In the genomic region with DNA sequence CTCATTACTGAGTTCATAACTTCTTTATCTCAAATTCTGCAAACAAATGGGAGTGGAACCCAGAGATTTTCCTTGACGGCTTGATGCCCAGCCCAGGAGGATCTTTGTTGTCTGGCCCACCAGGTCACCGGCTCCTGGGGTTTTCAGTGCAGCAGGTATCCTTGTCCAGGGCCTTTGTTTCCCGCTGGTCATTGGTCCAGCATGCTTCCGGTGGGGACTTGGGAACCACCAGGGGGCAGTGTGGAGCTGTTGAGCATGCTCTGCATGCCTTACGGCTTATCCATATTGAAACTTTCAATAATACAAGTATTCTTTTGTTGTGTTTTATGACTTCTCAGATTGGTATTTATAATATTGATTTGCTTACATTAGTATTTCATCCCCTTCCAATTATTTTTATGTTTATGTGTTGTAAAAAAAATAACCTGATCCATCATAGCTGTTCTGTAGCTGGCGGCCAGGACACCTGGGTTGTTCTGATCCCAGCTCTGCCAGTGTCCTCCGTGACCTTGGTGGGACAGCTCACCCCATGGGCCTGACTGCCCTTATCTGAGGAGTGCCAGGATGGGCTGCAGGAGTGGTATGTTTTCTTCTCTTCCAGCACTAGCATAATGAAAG, we compare ENCODE assay signal across 8 cellular contexts.
A peak's percentile ranks its signal among the peaks of the same experiment; 100 is the strongest.
DNase-seq lines count a peak whose midpoint lies in the region; ATAC-seq and TF ChIP-seq lines count a peak whose summit lies in the region.

No MANE protein-coding gene starts in this region.

- peak overlapping the region; percentile 29; the same call in 1 of the 2 replicates for H3K27ac Mint-ChIP-seq in GM23338

- H3K4me2 ChIP-seq in GM23338: no peak overlapping the region
- H3K4me2 ChIP-seq in OCI-LY3 (ENCODE audit: low read length): peak overlapping the region; percentile 30; the same call in 1 of the 2 replicates

- peak; percentile 76 for ATAC-seq in GM23338
- no peak for ATAC-seq in omental fat pad (ENCODE audit: low FRiP score)

- 0 out of 2 replicates have a peak overlapping the region, but pooled peaks have one; percentile 12 for H3K27ac ChIP-seq in GM23338 (ENCODE audit: low read depth)
- no peak overlapping the region for H3K27ac ChIP-seq in OCI-LY3 (ENCODE audit: low read length)
- no peak overlapping the region for H3K27ac ChIP-seq in tibial artery

- H3K27me3 Mint-ChIP-seq in GM23338 (ENCODE audit: insufficient read depth, low read depth, poor library complexity): peaks cover 22% of the 10 kb centered on the region

- peaks cover 8% of the 10 kb centered on the region; the same call in 1 of the 2 replicates for H3F3A ChIP-seq in GM23338 (replicated peaks; ENCODE audit: low read depth)

- no peaks in the 10 kb centered on the region for H3K27me3 ChIP-seq in GM23338 (ENCODE audit: insufficient read depth)
- 0 out of 2 replicates have a peak, but pooled peaks cover 7% of the 10 kb centered on the region for H3K27me3 ChIP-seq in OCI-LY3 (ENCODE audit: low read depth, low read length)
- no peaks in the 10 kb centered on the region for H3K27me3 ChIP-seq in tibial artery

- H3K9me3 Mint-ChIP-seq in GM23338: no peaks in the 10 kb centered on the region; the same call in 2 of the 3 replicates

- DNase-seq in EL (peak; percentile 54), GM23338 (ENCODE audit: low spot score) (peak; percentile 94), activated T-cell treated with anti-CD3 and anti-CD28 coated beads for 48 hours (ENCODE audit: low read depth) (peak; percentile 55), fibroblast of peridontal ligament (ENCODE audit: extremely low read depth) (peak; percentile 65), omental fat pad (ENCODE audit: low spot score) (peak; percentile 79), tibial artery (peak; percentile 59 to 79), NCI-H2081 treated with DMSO at 0.1 percent for 48 hours (lab: John Stamatoyannopoulos, UW) (no peak)

- H3K4me1 ChIP-seq in GM23338 (ENCODE audit: insufficient read depth) (peaks cover 46% of the 10 kb centered on the region), OCI-LY3 (ENCODE audit: low read length) (no peaks in the 10 kb centered on the region), tibial artery (peaks cover 0 to 43% (median 33%) of the 10 kb centered on the region in 4 donors)

- H3K9me3 ChIP-seq in OCI-LY3 (ENCODE audit: insufficient read depth, low read length): no peaks in the 10 kb centered on the region
- no peaks in the 10 kb centered on the region for H3K9me3 ChIP-seq in tibial artery

- intact Hi-C loops in tibial artery (cut with DNase I; ENCODE audit: low total_unique reads): no loop called here

- H3K36me3 Mint-ChIP-seq in GM23338 (ENCODE audit: low read depth): peaks cover 39% of the 10 kb centered on the region

- no peak overlapping the region for H3K4me3 ChIP-seq in GM23338
- no peak overlapping the region for H3K4me3 ChIP-seq in OCI-LY3 (ENCODE audit: low read length)
- no peak overlapping the region for H3K4me3 ChIP-seq in tibial artery

- no peak overlapping the region for H3K9ac ChIP-seq in OCI-LY3 (ENCODE audit: low read length)

- H3K4me3 Mint-ChIP-seq in GM23338: no peak overlapping the region

- H2AFZ ChIP-seq in GM23338 (no peak overlapping the region), OCI-LY3 (ENCODE audit: low read depth, low read length) (peak overlapping the region; percentile 41; the same call in 1 of the 2 replicates)

- peaks cover 70% of the 10 kb centered on the region for H3K4me1 Mint-ChIP-seq in GM23338

- no peaks in the 10 kb centered on the region for H3K9me2 ChIP-seq in GM23338 (ENCODE audit: insufficient read depth)

- 0 out of 2 replicates have a peak, but pooled peaks cover 3% of the 10 kb centered on the region for H3K36me3 ChIP-seq in GM23338 (ENCODE audit: insufficient read depth)
- H3K36me3 ChIP-seq in OCI-LY3 (replicated peaks; ENCODE audit: low read depth, low read length): no peaks in the 10 kb centered on the region
- no peaks in the 10 kb centered on the region for H3K36me3 ChIP-seq in tibial artery

- H3K79me2 ChIP-seq in GM23338 (replicated peaks; ENCODE audit: insufficient read depth) (peaks cover 86% of the 10 kb centered on the region), OCI-LY3 (ENCODE audit: low read length) (no peaks in the 10 kb centered on the region)

- peak; percentile 90 to 97 for TF ChIP-seq CTCF in GM23338 (conservative IDR thresholded peaks at IDR 0.05; ENCODE audit: low read depth in 2 of 2)
- TF ChIP-seq CTCF in OCI-LY3 (IDR thresholded peaks at IDR 0.05; ENCODE audit: low read depth, low read length): peak; percentile 96
- TF ChIP-seq CTCF in omental fat pad (IDR thresholded peaks at IDR 0.05): peak in 1 of 3 donors; percentile 35
- TF ChIP-seq CTCF in tibial artery (IDR thresholded peaks at IDR 0.05): peak; percentile 64 to 83

- peaks cover 52% of the 10 kb centered on the region for H4K20me1 ChIP-seq in GM23338 (replicated peaks; ENCODE audit: insufficient read depth)
- no peaks in the 10 kb centered on the region for H4K20me1 ChIP-seq in OCI-LY3 (ENCODE audit: insufficient read depth, low read length)

TF ChIP-seq in GM23338, 12 proteins besides CTCF, POLR2A, EP300 and RAD21 (continues in another document):
- TF ChIP-seq, protein P1, sequence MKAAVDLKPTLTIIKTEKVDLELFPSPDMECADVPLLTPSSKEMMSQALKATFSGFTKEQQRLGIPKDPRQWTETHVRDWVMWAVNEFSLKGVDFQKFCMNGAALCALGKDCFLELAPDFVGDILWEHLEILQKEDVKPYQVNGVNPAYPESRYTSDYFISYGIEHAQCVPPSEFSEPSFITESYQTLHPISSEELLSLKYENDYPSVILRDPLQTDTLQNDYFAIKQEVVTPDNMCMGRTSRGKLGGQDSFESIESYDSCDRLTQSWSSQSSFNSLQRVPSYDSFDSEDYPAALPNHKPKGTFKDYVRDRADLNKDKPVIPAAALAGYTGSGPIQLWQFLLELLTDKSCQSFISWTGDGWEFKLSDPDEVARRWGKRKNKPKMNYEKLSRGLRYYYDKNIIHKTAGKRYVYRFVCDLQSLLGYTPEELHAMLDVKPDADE (IDR thresholded peaks at IDR 0.05): no peak
- TF ChIP-seq EZH2phosphoT487 (IDR thresholded peaks at IDR 0.05; ENCODE audit: unreplicated experiment): no peak
- TF ChIP-seq ZNF331 (CRISPR knock-in tag; IDR thresholded peaks at IDR 0.05; ENCODE audit: low read depth): no peak
- no peak for TF ChIP-seq JUNB (IDR thresholded peaks at IDR 0.05; ENCODE audit: unreplicated experiment)
- TF ChIP-seq NANOG (IDR thresholded peaks at IDR 0.05; ENCODE audit: borderline replicate concordance): no peak
- TF ChIP-seq CREB1 (CRISPR knock-in tag; IDR thresholded peaks at IDR 0.05; ENCODE audit: low read depth): no peak
- TF ChIP-seq STAT1 (IDR thresholded peaks at IDR 0.05; ENCODE audit: unreplicated experiment): no peak
- no peak for TF ChIP-seq ZNF114 (CRISPR knock-in tag; IDR thresholded peaks at IDR 0.05)
- TF ChIP-seq EZH2 (IDR thresholded peaks at IDR 0.05; ENCODE audit: low read depth, unreplicated experiment): no peak
